In genomic region chrX:386239-386767, GRCh38 we compare ENCODE assay signal across 7 cellular contexts. TPM values are rescaled to one million over a fixed set of nuclear protein-coding genes. Genes with fewer than 3 reads are reported as not detected.
DNase-seq lines count a peak whose midpoint lies in the region; ATAC-seq and TF ChIP-seq lines count a peak whose summit lies in the region.

No MANE protein-coding gene starts in this region.

- H3K27me3 ChIP-seq in heart right ventricle = no peaks in the 10 kb centered on the region

- DNase-seq in activated T-cell treated with anti-CD3 and anti-CD28 coated beads for 4 hours (peak; percentile 25), heart right ventricle (no peak), NCI-H1092 treated with DMSO at 0.1 percent for 48 hours (lab: John Stamatoyannopoulos, UW) (no peak), retina (no peak)
- peak; percentile 45 for DNase-seq in stimulated activated CD4-positive, alpha-beta T cell treated with anti-CD3 and anti-CD28 coated beads, Interleukin-1b, Interleukin-23, amount 100 ng/mL, for 48 hours

- H3K36me3 ChIP-seq in heart right ventricle = no peaks in the 10 kb centered on the region

- H3K27ac ChIP-seq in heart right ventricle = peak overlapping the region; percentile 94 to 100 (median 99)

- peak overlapping the region; percentile 42 to 99 (median 74) for H3K4me3 ChIP-seq in heart right ventricle

- TF ChIP-seq CTCF in heart right ventricle (IDR thresholded peaks at IDR 0.05) = no peak

- ATAC-seq in GM19397 (IDR thresholded peaks at IDR 0.05; ENCODE audit: unreplicated experiment) (peak; percentile 36), HG03159 (IDR thresholded peaks at IDR 0.05; ENCODE audit: unreplicated experiment) (peak; percentile 33), heart right ventricle (no peak)

- WGBS in heart right ventricle, 2 donors = 1% methylated on average over 47 to 57 of the region's 57 CpGs

- H3K4me1 ChIP-seq in heart right ventricle = peaks cover 0 to 15% (median 8%) of the 10 kb centered on the region in 9 donors

- intact Hi-C loops in heart right ventricle (cut with DNase I) = loop anchor here in 2 of 10 donors (2.0 kb wide), 2 partner anchors 26 to 68 kb away; partner anchors contain the start of gene GTPBP6 (in 1 of the 2)

- no peaks in the 10 kb centered on the region for H3K9me3 ChIP-seq in heart right ventricle

RNA-seq across cellular contexts. Expression of gene PPP2R3B, which starts 0.4 kb away (rescaled TPM):
- 100 to 1,000 TPM in 8 of 10 donors, 10 to 100 TPM in 2; 88.3 to 173 (median 128) TPM for total RNA-seq in heart right ventricle
- polyA plus RNA-seq in heart right ventricle = 100 to 1,000 TPM in 1 of 2 donors, 10 to 100 TPM in 1; 73.9 to 362 TPM

Comparison
In these comparisons a context has a peak if more than half of its experiments do, and no peak if none do; other contexts are left out.
1. ATAC-seq: peak in GM19397 (single experiment) and HG03159 (single experiment); none in heart right ventricle (0 of 8).
2. DNase-seq: peak in activated T-cell treated with anti-CD3 and anti-CD28 coated beads for 4 hours (single experiment) and stimulated activated CD4-positive, alpha-beta T cell treated with anti-CD3 and anti-CD28 coated beads, Interleukin-1b, Interleukin-23, amount 100 ng/mL, for 48 hours (single experiment); none in heart right ventricle (0 of 2), NCI-H1092 treated with DMSO at 0.1 percent for 48 hours (single experiment) and retina (single experiment).